Comparison of ENCODE assay signal across 27 cellular contexts in the genomic region with DNA sequence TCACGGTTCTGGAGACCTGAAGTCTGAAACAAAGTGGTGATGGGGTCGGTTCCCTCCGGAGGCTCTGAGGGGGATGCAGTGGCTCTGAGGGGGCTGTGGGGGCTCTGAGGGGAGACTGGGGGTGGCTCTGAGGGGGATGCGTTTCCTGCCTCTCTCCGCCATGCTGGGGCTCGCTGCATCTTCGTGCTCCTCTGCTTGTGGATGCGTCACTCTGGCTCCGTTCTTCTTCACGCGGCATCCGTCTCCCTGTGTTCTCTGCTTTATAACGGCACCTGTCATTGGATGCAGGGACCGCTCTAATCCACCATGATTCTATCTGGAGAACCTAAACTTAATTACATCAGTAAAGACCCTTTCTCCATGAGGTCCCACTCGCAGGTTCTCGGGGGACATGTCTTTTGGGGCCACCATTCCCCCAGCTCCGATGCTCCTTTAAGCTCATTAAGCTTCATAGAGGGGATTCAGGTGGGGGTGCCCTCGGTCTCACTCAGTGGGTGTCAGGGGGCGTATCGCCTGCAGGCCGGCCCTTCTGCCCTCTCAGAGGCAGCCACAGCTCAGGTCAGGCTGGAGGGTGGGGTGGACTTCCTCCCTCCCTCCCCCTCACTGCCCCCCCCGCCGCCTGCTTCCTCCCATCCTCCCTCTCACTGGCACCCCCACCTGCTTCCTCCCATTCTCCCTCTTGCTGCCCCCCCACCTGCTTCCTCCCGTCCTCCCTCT. TPM values are rescaled to one million over a fixed set of nuclear protein-coding genes. Genes with fewer than 3 reads are reported as not detected.
A peak's percentile ranks its signal among the peaks of the same experiment; 100 is the strongest.
DNase-seq lines count a peak whose midpoint lies in the region; ATAC-seq and TF ChIP-seq lines count a peak whose summit lies in the region.
"Had no signal": no experiment of that assay in that cellular context is flagged by ENCODE, and none has a peak within 500 bp of the region (broad histone marks: within the 10 kb centered on the region; RNA-seq: fewer than 3 reads in every experiment).

No MANE protein-coding gene starts in this region.

- H3K4me3 ChIP-seq in heart right ventricle (no peak overlapping the region), aorta (ENCODE audit: low read length in 2 of 2) (no peak overlapping the region)
- H3K4me3 ChIP-seq in Jurkat, Clone E6-1 (ENCODE audit: low read length) = peak overlapping the region; percentile 46
- H3K4me3 ChIP-seq: ascending aorta, esophagus muscularis mucosa, prostate gland, thyroid gland had no signal

- peaks cover 13 to 22% of the 10 kb centered on the region in 2 donors for H3K4me1 Mint-ChIP-seq in effector memory CD8-positive, alpha-beta T cell (ENCODE audit: low read depth in 2 of 2)
- H3K4me1 Mint-ChIP-seq in type B pancreatic cell (ENCODE audit: unreplicated experiment) = peaks cover 25% of the 10 kb centered on the region

- H3K27me3 Mint-ChIP-seq in effector memory CD8-positive, alpha-beta T cell = no peaks in the 10 kb centered on the region
- no peaks in the 10 kb centered on the region for H3K27me3 Mint-ChIP-seq in type B pancreatic cell

- WGBS in heart right ventricle, 2 donors = 87 to 88% methylated on average over 20 to 23 of the region's 24 CpGs
- WGBS in aorta, 2 donors = 90 to 95% methylated on average over 23 of the region's 24 CpGs

- DNase-seq in left cardiac atrium (peak; percentile 16), heart right ventricle (no peak), type B pancreatic cell (ENCODE audit: extremely low spot score, unreplicated experiment) (no peak), AG20443 (ENCODE audit: low spot score) (no peak), aorta (no peak)
- DNase-seq in Jurkat, Clone E6-1 (ENCODE audit: low read depth, low spot score) = no peak
- no peak for DNase-seq in effector memory CD8-positive, alpha-beta T cell
- DNase-seq in activated CD8-positive, alpha-beta memory T cell treated with anti-CD3 and anti-CD28 coated beads, Interleukin-2, amount 50 U/mL, for 4 hours = no peak
- DNase-seq: activated naive CD4-positive, alpha-beta T cell treated with Interleukin-2 at 50 U/mL for 16 hours; activated T-cell treated with anti-CD3 and anti-CD28 coated beads for 4 hours; DMS79 treated with DMSO at 0.1 percent for 48 hours; effector CD8-positive, alpha-beta T cell; mesendoderm; NCI-H1092; NCI-H2029 treated with DMSO at 0.1 percent for 48 hours; NCI-H446 treated with DMSO at 0.1 percent for 48 hours; NK-92 treated with Interleukin-12 subunit alpha and Interleukin-12 subunit beta, amount 100 ng/mL, for 24 hours; RPMI8226; thyroid gland had no signal

- peaks cover 0 to 5% (median 0%) of the 10 kb centered on the region in 9 donors for H3K4me1 ChIP-seq in heart right ventricle
- no peaks in the 10 kb centered on the region for H3K4me1 ChIP-seq in aorta (ENCODE audit: control insufficient read depth in 1 of 2, insufficient read depth in 2 of 2, low read length in 2 of 2)
- H3K4me1 ChIP-seq: ascending aorta had no signal

- intact Hi-C loops in left cardiac atrium (cut with DNase I) = no loop called here
- intact Hi-C loops in heart right ventricle (cut with DNase I) = no loop called here
- intact Hi-C loops in aorta (cut with DNase I) = no loop called here

- H3K36me3 ChIP-seq in heart right ventricle (no peaks in the 10 kb centered on the region), aorta (ENCODE audit: control insufficient read depth in 1 of 2, insufficient read depth in 2 of 2, low read length in 1 of 2) (no peaks in the 10 kb centered on the region)
- H3K36me3 ChIP-seq: ascending aorta, prostate gland, thyroid gland had no signal

- no peaks in the 10 kb centered on the region for H3K27me3 ChIP-seq in heart right ventricle
- no peaks in the 10 kb centered on the region for H3K27me3 ChIP-seq in aorta (ENCODE audit: control insufficient read depth in 1 of 2, insufficient read depth in 2 of 2, low read length in 1 of 2)
- H3K27me3 ChIP-seq: ascending aorta, esophagus muscularis mucosa, thyroid gland had no signal

- peaks cover 0 to 8% (median 0%) of the 10 kb centered on the region in 11 donors for H3K9me3 ChIP-seq in heart right ventricle
- H3K9me3 ChIP-seq in aorta (ENCODE audit: control insufficient read depth, low read length) = no peaks in the 10 kb centered on the region
- H3K9me3 ChIP-seq: ascending aorta, prostate gland, thyroid gland had no signal

- TF ChIP-seq CTCF in heart right ventricle (IDR thresholded peaks at IDR 0.05) (no peak), type B pancreatic cell (conservative IDR thresholded peaks at IDR 0.05) (no peak)

- peak overlapping the region in 1 of 2 donors; percentile 37 for H3K4me3 Mint-ChIP-seq in effector memory CD8-positive, alpha-beta T cell
- no peak overlapping the region for H3K4me3 Mint-ChIP-seq in type B pancreatic cell
- H3K4me3 Mint-ChIP-seq: stimulated activated effector memory CD8-positive, alpha-beta T cell treated with anti-CD3 and anti-CD28 coated beads, Interleukin-12 subunit alpha, Interleukin-12 subunit beta, amount 100 ng/mL, for 72 hours had no signal

- peaks cover 24% of the 10 kb centered on the region for H3K36me3 Mint-ChIP-seq in effector memory CD8-positive, alpha-beta T cell (ENCODE audit: insufficient read depth)
- H3K36me3 Mint-ChIP-seq in type B pancreatic cell = peaks cover 19% of the 10 kb centered on the region

- ATAC-seq in left cardiac atrium (no peak), heart right ventricle (no peak), aorta (ENCODE audit: low FRiP score) (no peak)
- ATAC-seq in effector memory CD8-positive, alpha-beta T cell (replicated peaks) = no peak
- ATAC-seq: HCT116; stimulated activated effector memory CD8-positive, alpha-beta T cell treated with anti-CD3 and anti-CD28 coated beads, Interleukin-12 subunit alpha, Interleukin-12 subunit beta, amount 100 ng/mL, for 72 hours had no signal

- H3K27ac Mint-ChIP-seq in effector memory CD8-positive, alpha-beta T cell = peak overlapping the region; percentile 66 to 82
- H3K27ac Mint-ChIP-seq in type B pancreatic cell = peak overlapping the region; percentile 58

- H3K27ac ChIP-seq in heart right ventricle = no peak overlapping the region
- H3K27ac ChIP-seq in aorta (ENCODE audit: low read depth in 1 of 2, low read length in 2 of 2) = no peak overlapping the region
- H3K27ac ChIP-seq: ascending aorta, esophagus muscularis mucosa, prostate gland, thyroid gland had no signal

- H3K9me3 Mint-ChIP-seq in effector memory CD8-positive, alpha-beta T cell = no peaks in the 10 kb centered on the region
- H3K9me3 Mint-ChIP-seq in type B pancreatic cell = peaks cover 5% of the 10 kb centered on the region
- H3K9me3 Mint-ChIP-seq: stimulated activated effector memory CD8-positive, alpha-beta T cell treated with anti-CD3 and anti-CD28 coated beads, Interleukin-12 subunit alpha, Interleukin-12 subunit beta, amount 100 ng/mL, for 72 hours had no signal

RNA-seq across cellular contexts. Expression of gene RTP5, which starts 18.4 kb away (rescaled TPM):
- total RNA-seq in left cardiac atrium (under 1 TPM in 1 of 2 donors, not detected in 1; 0.12 TPM), heart right ventricle (not detected), type B pancreatic cell (ENCODE audit: low replicate concordance) (not detected in 2 replicates), aorta (not detected)
- polyA plus RNA-seq in heart right ventricle (under 1 TPM in 1 of 2 donors, not detected in 1; 0.15 TPM), aorta (not detected)
- polyA plus RNA-seq in Jurkat, Clone E6-1 (2012; ENCODE audit: insufficient read depth, insufficient read length) = 1.3 TPM
- total RNA-seq: ascending aorta had no signal
- polyA plus RNA-seq: AG04450 had no signal

RNA-seq across cellular contexts. Expression of gene PDCD1, which starts 29.3 kb away (rescaled TPM):
- total RNA-seq in left cardiac atrium = 1 to 10 TPM; 1.2 to 1.5 TPM
- 10 to 100 TPM in 1 of 10 donors, 1 to 10 TPM in 9; 1.3 to 14.2 (median 2.8) TPM for total RNA-seq in heart right ventricle
- polyA plus RNA-seq in heart right ventricle = 1 to 10 TPM; 6.4 to 7.1 TPM
- 3.5 TPM for polyA plus RNA-seq in Jurkat, Clone E6-1 (2012; ENCODE audit: insufficient read depth, insufficient read length)
- not detected in 2 replicates for total RNA-seq in type B pancreatic cell (ENCODE audit: low replicate concordance)
- under 1 TPM; 0.39 to 0.75 TPM for total RNA-seq in aorta
- polyA plus RNA-seq in aorta = not detected
- total RNA-seq: ascending aorta, cerebellum had no signal
- polyA plus RNA-seq: AG04450, neural cell had no signal
